ENCODE assay signal across 27 cellular contexts in the genomic region with DNA sequence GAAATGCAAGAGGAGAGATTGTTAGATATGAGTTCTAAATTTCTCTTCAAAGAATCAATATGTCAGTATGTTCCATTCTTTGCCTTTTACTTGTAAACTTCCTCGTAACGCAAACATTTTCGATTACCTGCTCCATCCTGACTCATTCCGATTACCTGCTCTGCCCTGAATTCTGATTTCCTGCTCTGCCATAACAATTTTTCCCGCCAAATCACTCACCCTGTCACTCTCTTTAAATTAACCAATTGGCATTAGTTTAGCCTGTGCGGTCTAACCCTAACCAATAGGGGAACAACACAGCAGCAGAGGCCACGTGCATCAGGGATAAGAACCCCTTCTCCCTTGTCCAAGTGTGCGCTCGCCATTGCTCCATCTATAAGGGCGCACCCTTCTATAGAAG. TPM values are rescaled to one million over a fixed set of nuclear protein-coding genes. Genes with fewer than 3 reads are reported as not detected.
"Had no signal": no experiment of that assay in that cellular context is flagged by ENCODE, and none has a peak within 500 bp of the region (broad histone marks: within the 10 kb centered on the region; RNA-seq: fewer than 3 reads in every experiment).

No MANE protein-coding gene starts in this region.

- H3K9me3 ChIP-seq: colonic mucosa, esophagus squamous epithelium, gastrocnemius medialis, heart right ventricle, left lung, lower lobe of right lung had no signal

- H3K36me3 Mint-ChIP-seq: memory B cell had no signal

- ATAC-seq: effector memory CD8-positive, alpha-beta T cell; esophagus mucosa; gastrocnemius medialis; heart right ventricle; left cardiac atrium; left lung; left ventricle myocardium superior; lower lobe of right lung had no signal

- H3K27ac Mint-ChIP-seq: dendritic cell treated with granulocyte-macrophage colony-stimulating factor and Interleukin-4, amounts not matched to agents 40 ng/mL and 50 ng/mL, for 4 days; effector memory CD8-positive, alpha-beta T cell; endodermal cell; memory B cell had no signal

- H3K27ac ChIP-seq: colonic mucosa, epithelial cell of prostate, esophagus squamous epithelium, gastrocnemius medialis, heart right ventricle, left lung, lower lobe of right lung had no signal

- H3K4me1 ChIP-seq: colonic mucosa had no signal

- H3K27me3 ChIP-seq: colonic mucosa, gastrocnemius medialis had no signal

- H3K36me3 ChIP-seq: colonic mucosa, esophagus squamous epithelium, gastrocnemius medialis, heart right ventricle, left lung, lower lobe of right lung had no signal

- H3K9me3 Mint-ChIP-seq: dendritic cell treated with granulocyte-macrophage colony-stimulating factor and Interleukin-4, amounts not matched to agents 40 ng/mL and 50 ng/mL, for 4 days; effector memory CD8-positive, alpha-beta T cell; memory B cell had no signal

- H3K4me3 Mint-ChIP-seq: dendritic cell treated with granulocyte-macrophage colony-stimulating factor and Interleukin-4, amounts not matched to agents 40 ng/mL and 50 ng/mL, for 4 days; effector memory CD8-positive, alpha-beta T cell; endodermal cell; memory B cell had no signal

- FAIRE-seq: endometrium, islet of Langerhans, keratinocyte had no signal

- DNase-seq: colonic mucosa; cortex of kidney; effector CD8-positive, alpha-beta T cell; effector memory CD8-positive, alpha-beta T cell; endodermal cell; erythroblast; esophagus squamous epithelium; foreskin fibroblast; foreskin melanocyte; gastrocnemius medialis; glutamatergic neuron; heart right ventricle; hippocampal formation; left cardiac atrium; left lung; left ventricle myocardium superior; lower lobe of right lung; mammary epithelial cell; mesendoderm; midbrain had no signal

- H3K4me3 ChIP-seq: colonic mucosa, esophagus squamous epithelium, gastrocnemius medialis, heart right ventricle, left lung, lower lobe of right lung had no signal

RNA-seq across cellular contexts. Expression of a gene that starts 25.0 kb away (rescaled TPM):
- total RNA-seq: endodermal cell had no signal
